In the genomic region with DNA sequence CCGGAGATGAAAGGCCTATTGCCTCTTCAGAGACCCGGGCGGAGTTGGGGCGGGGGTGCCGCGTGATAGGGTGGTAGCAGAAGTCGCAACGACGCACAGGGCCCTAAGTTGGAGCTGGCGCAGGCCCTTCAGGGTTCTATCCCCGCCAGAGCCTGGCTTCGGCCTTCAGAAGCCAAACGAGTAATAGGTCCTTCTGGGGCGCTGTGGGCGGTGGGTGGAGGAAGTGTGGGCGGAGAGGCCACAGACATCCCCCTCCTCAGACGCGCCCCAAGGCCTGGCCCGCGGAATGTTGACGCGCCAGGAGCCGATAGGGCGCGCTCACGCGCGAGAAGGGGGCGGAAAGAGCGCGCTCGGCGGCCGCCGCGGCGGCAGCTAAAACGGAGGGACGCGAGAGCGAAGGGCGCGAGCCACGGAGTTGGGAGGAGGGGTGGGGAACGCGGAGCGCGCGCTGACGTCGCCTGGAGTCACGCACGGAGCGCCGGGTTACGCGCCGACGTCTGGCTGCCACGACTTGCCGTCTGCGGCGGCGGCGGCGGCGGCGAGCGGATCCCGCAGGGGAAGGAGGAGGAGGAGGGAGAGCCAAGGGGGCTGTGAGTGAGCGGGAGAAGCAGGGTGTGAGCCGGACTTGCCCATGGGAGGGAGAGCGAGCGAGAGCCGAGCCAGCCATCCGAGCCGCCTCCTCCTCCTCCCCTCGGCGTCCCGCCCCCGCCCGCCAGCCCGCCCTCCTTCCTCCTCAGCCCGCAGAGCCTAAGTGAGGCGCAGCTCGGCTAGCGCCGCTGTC, we compare ENCODE assay signal across 1 cellular context.
TF ChIP-seq lines count a peak whose summit lies in the region.

No MANE protein-coding gene starts in this region.

TF ChIP-seq in K562, 482 proteins besides CTCF, POLR2A, EP300 and RAD21 (continued from another document and continues in another):
- TF ChIP-seq TAF1 (IDR thresholded peaks at IDR 0.05; ENCODE audit: control insufficient read depth, extremely low read depth, insufficient read depth, low read length, severe bottlenecking) (peak; percentile 68), ZNF764 (CRISPR knock-in tag; IDR thresholded peaks at IDR 0.05; ENCODE audit: low read depth) (no peak), SUPT5H (IDR thresholded peaks at IDR 0.05) (peak; percentile 93), PKNOX1 (IDR thresholded peaks at IDR 0.05) (peak; percentile 58), CREB1 (IDR thresholded peaks at IDR 0.05) (peak; percentile 93), CREB1 (CRISPR knock-in tag; IDR thresholded peaks at IDR 0.05) (peak; percentile 93), JUN (IDR thresholded peaks at IDR 0.05; ENCODE audit: borderline replicate concordance, low read depth, low read length) (no peak; the same call in 1 of the 2 replicates), JUN (CRISPR knock-in tag; IDR thresholded peaks at IDR 0.05; ENCODE audit: borderline replicate concordance) (peak; percentile 83; the same call in 1 of the 2 replicates), EWSR1 (IDR thresholded peaks at IDR 0.05; ENCODE audit: borderline replicate concordance, low read depth, partially characterized antibody) (no peak), NCOR1 (IDR thresholded peaks at IDR 0.05) (peak; percentile 41), KLF1 (tag; IDR thresholded peaks at IDR 0.05) (peak; percentile 55; the same call in 1 of the 2 replicates), ZNF444 (CRISPR knock-in tag; IDR thresholded peaks at IDR 0.05) (no peak), ARHGAP35 (IDR thresholded peaks at IDR 0.05; ENCODE audit: partially characterized antibody) (no peak), PHB (CRISPR knock-in tag; IDR thresholded peaks at IDR 0.05) (0 out of 2 replicates have a peak, but pooled peaks have one; percentile 14), HNRNPUL1 (IDR thresholded peaks at IDR 0.05; ENCODE audit: low read length) (no peak), FOXP1 (CRISPR knock-in tag; IDR thresholded peaks at IDR 0.05) (peak; percentile 46; the same call in 1 of the 2 replicates), MXI1 (IDR thresholded peaks at IDR 0.05; ENCODE audit: low read depth, low read length) (no peak), KAT7 (CRISPR knock-in tag; IDR thresholded peaks at IDR 0.05; ENCODE audit: borderline replicate concordance) (peak; percentile 70; the same call in 1 of the 2 replicates), NR2C1 (IDR thresholded peaks at IDR 0.05) (no peak), NR2C1 (tag; IDR thresholded peaks at IDR 0.05) (0 out of 2 replicates have a peak, but pooled peaks have one; percentile 24), ZBTB9 (CRISPR knock-in tag; IDR thresholded peaks at IDR 0.05) (peak; percentile 67; the same call in 1 of the 2 replicates), MAX (CRISPR knock-in tag; IDR thresholded peaks at IDR 0.05) (peak; percentile 86), MAZ (CRISPR knock-in tag; conservative IDR thresholded peaks at IDR 0.05 in 1 of 2, IDR thresholded peaks at IDR 0.05 in 1 of 2) (peak; percentile 96), MAFK (IDR thresholded peaks at IDR 0.05; ENCODE audit: low read length) (no peak; the same call in 1 of the 2 replicates), MTA3 (IDR thresholded peaks at IDR 0.05; ENCODE audit: borderline replicate concordance) (peak; percentile 72; the same call in 1 of the 2 replicates), ATF3 (IDR thresholded peaks at IDR 0.05) (no peak), ATF3 (CRISPR knock-in tag; conservative IDR thresholded peaks at IDR 0.05) (no peak), ATF1 (CRISPR knock-in tag; IDR thresholded peaks at IDR 0.05) (peak; percentile 46; the same call in 1 of the 2 replicates), ATF1 (tag; IDR thresholded peaks at IDR 0.05) (peak; percentile 96), LCOR (CRISPR knock-in tag; IDR thresholded peaks at IDR 0.05) (peak; percentile 65; the same call in 1 of the 2 replicates), ZNF197 (CRISPR knock-in tag; IDR thresholded peaks at IDR 0.05; ENCODE audit: low read depth) (0 out of 2 replicates have a peak, but pooled peaks have one; percentile 33), ZNF766 (CRISPR knock-in tag; conservative IDR thresholded peaks at IDR 0.05) (peak; percentile 49; the same call in 1 of the 2 replicates), HCFC1 (IDR thresholded peaks at IDR 0.05; ENCODE audit: low read depth, low read length) (peak; percentile 45), BCLAF1 (IDR thresholded peaks at IDR 0.05; ENCODE audit: borderline replicate concordance in 1 of 2, control insufficient read depth in 1 of 2, low read depth in 2 of 2, low read length in 1 of 2) (0 out of 4 replicates have a peak, but pooled peaks of 1 of the 2 experiments have one; percentile 60), TOE1 (IDR thresholded peaks at IDR 0.05; ENCODE audit: borderline replicate concordance) (peak; percentile 6; the same call in 1 of the 2 replicates), TOE1 (CRISPR knock-in tag; IDR thresholded peaks at IDR 0.05; ENCODE audit: borderline replicate concordance, low read depth) (0 out of 2 replicates have a peak, but pooled peaks have one; percentile 66), CTBP1 (IDR thresholded peaks at IDR 0.05; ENCODE audit: borderline replicate concordance) (peak; percentile 100), ELF1 (tag; IDR thresholded peaks at IDR 0.05) (peak; percentile 13; the same call in 1 of the 2 replicates), HNRNPL (IDR thresholded peaks at IDR 0.05; ENCODE audit: low read depth, low read length) (peak; percentile 49; the same call in 1 of the 2 replicates), MTF1 (CRISPR knock-in tag; IDR thresholded peaks at IDR 0.05; ENCODE audit: borderline replicate concordance) (no peak), FOSL1 (tag; conservative IDR thresholded peaks at IDR 0.05) (peak; percentile 55), USF1 (CRISPR knock-in tag; IDR thresholded peaks at IDR 0.05) (peak; percentile 46; the same call in 1 of the 2 replicates), MAFF (IDR thresholded peaks at IDR 0.05; ENCODE audit: low read length) (no peak), SAFB (IDR thresholded peaks at IDR 0.05; ENCODE audit: borderline replicate concordance, low read depth, low read length) (peak; percentile 92), ZBTB7A (IDR thresholded peaks at IDR 0.05; ENCODE audit: borderline replicate concordance, control insufficient read depth, low read depth, low read length) (peak; percentile 73), XRCC4 (IDR thresholded peaks at IDR 0.05; ENCODE audit: extremely low read depth, insufficient read depth, insufficient read length) (no peak), TCF3 (CRISPR knock-in tag; IDR thresholded peaks at IDR 0.05) (peak; percentile 32; the same call in 1 of the 2 replicates)
- TF ChIP-seq, protein P1, sequence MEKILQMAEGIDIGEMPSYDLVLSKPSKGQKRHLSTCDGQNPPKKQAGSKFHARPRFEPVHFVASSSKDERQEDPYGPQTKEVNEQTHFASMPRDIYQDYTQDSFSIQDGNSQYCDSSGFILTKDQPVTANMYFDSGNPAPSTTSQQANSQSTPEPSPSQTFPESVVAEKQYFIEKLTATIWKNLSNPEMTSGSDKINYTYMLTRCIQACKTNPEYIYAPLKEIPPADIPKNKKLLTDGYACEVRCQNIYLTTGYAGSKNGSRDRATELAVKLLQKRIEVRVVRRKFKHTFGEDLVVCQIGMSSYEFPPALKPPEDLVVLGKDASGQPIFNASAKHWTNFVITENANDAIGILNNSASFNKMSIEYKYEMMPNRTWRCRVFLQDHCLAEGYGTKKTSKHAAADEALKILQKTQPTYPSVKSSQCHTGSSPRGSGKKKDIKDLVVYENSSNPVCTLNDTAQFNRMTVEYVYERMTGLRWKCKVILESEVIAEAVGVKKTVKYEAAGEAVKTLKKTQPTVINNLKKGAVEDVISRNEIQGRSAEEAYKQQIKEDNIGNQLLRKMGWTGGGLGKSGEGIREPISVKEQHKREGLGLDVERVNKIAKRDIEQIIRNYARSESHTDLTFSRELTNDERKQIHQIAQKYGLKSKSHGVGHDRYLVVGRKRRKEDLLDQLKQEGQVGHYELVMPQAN (IDR thresholded peaks at IDR 0.05; ENCODE audit: borderline replicate concordance): peak; percentile 47; the same call in 1 of the 2 replicates
- TF ChIP-seq, protein P2, sequence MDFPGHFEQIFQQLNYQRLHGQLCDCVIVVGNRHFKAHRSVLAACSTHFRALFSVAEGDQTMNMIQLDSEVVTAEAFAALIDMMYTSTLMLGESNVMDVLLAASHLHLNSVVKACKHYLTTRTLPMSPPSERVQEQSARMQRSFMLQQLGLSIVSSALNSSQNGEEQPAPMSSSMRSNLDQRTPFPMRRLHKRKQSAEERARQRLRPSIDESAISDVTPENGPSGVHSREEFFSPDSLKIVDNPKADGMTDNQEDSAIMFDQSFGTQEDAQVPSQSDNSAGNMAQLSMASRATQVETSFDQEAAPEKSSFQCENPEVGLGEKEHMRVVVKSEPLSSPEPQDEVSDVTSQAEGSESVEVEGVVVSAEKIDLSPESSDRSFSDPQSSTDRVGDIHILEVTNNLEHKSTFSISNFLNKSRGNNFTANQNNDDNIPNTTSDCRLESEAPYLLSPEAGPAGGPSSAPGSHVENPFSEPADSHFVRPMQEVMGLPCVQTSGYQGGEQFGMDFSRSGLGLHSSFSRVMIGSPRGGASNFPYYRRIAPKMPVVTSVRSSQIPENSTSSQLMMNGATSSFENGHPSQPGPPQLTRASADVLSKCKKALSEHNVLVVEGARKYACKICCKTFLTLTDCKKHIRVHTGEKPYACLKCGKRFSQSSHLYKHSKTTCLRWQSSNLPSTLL (IDR thresholded peaks at IDR 0.05): no peak
- TF ChIP-seq, protein P3, sequence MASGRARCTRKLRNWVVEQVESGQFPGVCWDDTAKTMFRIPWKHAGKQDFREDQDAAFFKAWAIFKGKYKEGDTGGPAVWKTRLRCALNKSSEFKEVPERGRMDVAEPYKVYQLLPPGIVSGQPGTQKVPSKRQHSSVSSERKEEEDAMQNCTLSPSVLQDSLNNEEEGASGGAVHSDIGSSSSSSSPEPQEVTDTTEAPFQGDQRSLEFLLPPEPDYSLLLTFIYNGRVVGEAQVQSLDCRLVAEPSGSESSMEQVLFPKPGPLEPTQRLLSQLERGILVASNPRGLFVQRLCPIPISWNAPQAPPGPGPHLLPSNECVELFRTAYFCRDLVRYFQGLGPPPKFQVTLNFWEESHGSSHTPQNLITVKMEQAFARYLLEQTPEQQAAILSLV (tag; IDR thresholded peaks at IDR 0.05): 0 out of 2 replicates have a peak, but pooled peaks have one; percentile 43
